ENCODE assay signal across 8 cellular contexts in the genomic region with DNA sequence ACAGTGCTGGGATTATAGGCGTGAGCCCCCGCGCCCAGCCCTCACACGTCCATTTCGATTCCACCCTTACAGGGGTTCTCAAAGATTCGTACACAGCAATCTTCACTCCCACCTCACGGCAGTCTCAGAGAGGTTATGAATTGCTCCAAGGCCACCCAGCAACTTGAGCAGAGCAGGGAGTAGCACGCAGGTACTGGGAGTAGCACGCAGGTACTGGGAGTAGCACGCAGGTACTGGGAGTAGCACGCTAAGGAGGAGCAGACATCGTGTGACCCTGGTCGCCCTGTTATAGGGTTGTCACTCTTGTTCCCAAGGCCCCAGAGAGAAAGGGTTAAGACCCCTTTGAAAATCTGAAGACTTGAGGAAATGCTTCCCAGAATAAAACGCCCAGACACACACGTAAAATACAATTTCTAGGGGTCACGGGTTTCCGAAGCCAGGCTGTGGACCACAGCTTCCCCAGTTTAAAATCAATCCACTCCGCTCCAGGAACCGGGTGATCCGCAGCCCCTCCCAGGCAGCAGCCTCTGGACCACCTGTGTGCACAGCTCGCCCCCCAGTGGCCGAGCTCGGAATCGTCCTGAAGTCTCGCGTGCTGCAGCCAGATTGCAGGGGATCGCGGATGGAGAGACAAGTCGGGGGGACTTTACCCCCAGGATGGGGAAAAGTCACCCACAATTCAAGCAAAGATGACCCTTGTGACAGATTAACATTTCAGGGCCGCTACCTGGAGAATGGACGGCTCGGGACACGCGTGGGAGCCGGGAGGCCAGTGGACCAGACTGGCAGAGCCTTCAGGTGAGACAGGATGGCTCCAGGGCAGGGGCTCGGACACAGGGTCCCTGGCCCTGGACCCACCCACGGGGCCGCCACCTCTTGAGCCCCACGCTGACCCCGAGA.
DNase-seq lines count a peak whose midpoint lies in the region; ATAC-seq and TF ChIP-seq lines count a peak whose summit lies in the region.

No MANE protein-coding gene starts in this region.

- H3K4me1 ChIP-seq in GM23248 (ENCODE audit: insufficient read depth): peaks cover 21% of the 10 kb centered on the region

- peak overlapping the region; percentile 60 for H3K4me2 ChIP-seq in GM23248 (ENCODE audit: unreplicated experiment)

- H3K27me3 ChIP-seq in AG04450 (ENCODE audit: control insufficient read depth, insufficient read depth, low read length) (no peaks in the 10 kb centered on the region), GM23248 (replicated peaks; ENCODE audit: insufficient read depth) (no peaks in the 10 kb centered on the region)

- ATAC-seq in left lobe of liver (peak; percentile 71), GM19035 (IDR thresholded peaks at IDR 0.05; ENCODE audit: unreplicated experiment) (no peak)

- H2AFZ ChIP-seq in GM23248: no peak overlapping the region

- H4K20me1 ChIP-seq in GM23248 (ENCODE audit: insufficient read depth): no peaks in the 10 kb centered on the region

- no peak overlapping the region for H3K27ac ChIP-seq in AG04450 (ENCODE audit: low read depth, low read length)
- no peak overlapping the region for H3K27ac ChIP-seq in GM23248

- CTCF ChIA-PET in AG04450 (lab: Charles Lee): interaction anchor here (0.6 to 3.7 kb wide), 22 partner anchors 15 to 785 kb away, joined by 3 to 20 read pairs (median 5); no protein-coding TSS in a partner anchor

- WGBS in GM23248 (ENCODE audit: low coverage in 1 of 2, low lambda C conversion rate in 2 of 2, missing lambda C conversion rate in 2 of 2), 2 experiments: 23 to 25% methylated on average over 38 to 39 of the region's 40 CpGs

- POLR2A ChIA-PET in AG04450 (lab: Yijun Ruan, JAX): interaction anchor here (0.6 kb wide), 2 partner anchors 11 to 400 kb away, joined by 3 to 4 read pairs; no protein-coding TSS in a partner anchor

- peak; percentile 96 for TF ChIP-seq CTCF in AG04450 (IDR thresholded peaks at IDR 0.05; ENCODE audit: low read depth, low read length)

- in situ Hi-C loops in GM23248 (cut with MboI): no loop called here

- H3K9me3 ChIP-seq in AG04450 (ENCODE audit: control insufficient read depth, insufficient read depth, low read length) (no peaks in the 10 kb centered on the region), GM23248 (ENCODE audit: low read depth) (no peaks in the 10 kb centered on the region)

- H3K9ac ChIP-seq in GM23248: no peak overlapping the region

- H3K4me3 ChIP-seq in AG04450 (ENCODE audit: low read depth, low read length) (no peak overlapping the region), GM23248 (no peak overlapping the region)

- H3K79me2 ChIP-seq in GM23248 (ENCODE audit: insufficient read depth): no peaks in the 10 kb centered on the region

- H3F3A ChIP-seq in GM23248 (ENCODE audit: insufficient read depth): peaks cover 21% of the 10 kb centered on the region

- H3K36me3 ChIP-seq in GM23248 (ENCODE audit: low read depth): no peaks in the 10 kb centered on the region

- H3K9me2 ChIP-seq in GM23248 (ENCODE audit: insufficient read depth): no peaks in the 10 kb centered on the region

- DNase-seq in AG04450 (ENCODE audit: low read depth, low spot score) (no peak), GM23248 (peak; percentile 79), NCI-H345 treated with DMSO at 0.1 percent for 48 hours (lab: John Stamatoyannopoulos, UW; ENCODE audit: unreplicated experiment) (peak; percentile 49), cerebellar cortex (ENCODE audit: low spot score) (peak; percentile 81), left lobe of liver (ENCODE audit: low spot score) (peak; percentile 79)
- DNase-seq in activated CD4-positive, alpha-beta T cell treated with anti-CD3 and anti-CD28 coated beads for 24 hours (ENCODE audit: low read depth in 2 of 2): peak; percentile 83 to 86
- peak; percentile 67 to 89 for DNase-seq in stimulated activated CD4-positive, alpha-beta T cell treated with anti-CD3 and anti-CD28 coated beads, Interleukin-4, amount 100 ng/mL, for 4 hours
